8 cellular contexts compared by ENCODE assay signal in genomic region chr1:101288491-101288944, GRCh38. TPM values are rescaled to one million over a fixed set of nuclear protein-coding genes. Genes with fewer than 3 reads are reported as not detected.
DNase-seq lines count a peak whose midpoint lies in the region; ATAC-seq and TF ChIP-seq lines count a peak whose summit lies in the region.

No MANE protein-coding gene starts in this region.

- ATAC-seq in HG02840 (IDR thresholded peaks at IDR 0.05; ENCODE audit: low FRiP score, unreplicated experiment), result peak; percentile 50

- H3K27me3 ChIP-seq in kidney epithelial cell (ENCODE audit: control insufficient read depth, insufficient read depth, low read length), result no peaks in the 10 kb centered on the region

- no peaks in the 10 kb centered on the region for H3K36me3 ChIP-seq in kidney epithelial cell (ENCODE audit: control insufficient read depth, insufficient read depth, low read length)

- H3K27ac ChIP-seq in VCaP (no peak overlapping the region), caudate nucleus (ENCODE audit: low read depth, low read length) (no peak overlapping the region)

- TF ChIP-seq CTCF in VCaP (conservative IDR thresholded peaks at IDR 0.05) (peak; percentile 90), kidney epithelial cell (IDR thresholded peaks at IDR 0.05; ENCODE audit: insufficient read depth, low read length, poor library complexity, severe bottlenecking) (peak; percentile 79)

- no peak overlapping the region for H3K4me3 ChIP-seq in kidney epithelial cell (ENCODE audit: low read depth, low read length)

- DNase-seq in NCI-H524 (lab: John Stamatoyannopoulos, UW) (peak; percentile 11 to 63), NCI-H524 treated with DMSO at 0.1 percent for 48 hours (lab: John Stamatoyannopoulos, UW) (no peak), NCI-H2081 (lab: John Stamatoyannopoulos, UW) (peak; percentile 32 to 68), caudate nucleus (lab: John Stamatoyannopoulos, UW) (peak in 38 of 61 donors; percentile 0 to 84 (median 18)), kidney epithelial cell (ENCODE audit: low read depth) (no peak)
- peak; percentile 36 to 71 for DNase-seq in stimulated activated CD4-positive, alpha-beta T cell treated with anti-CD3 and anti-CD28 coated beads, Interleukin-4, amount 100 ng/mL, for 4 hours

RNA-seq across cellular contexts. Expression of gene S1PR1, which starts 51.7 kb away (rescaled TPM):
- 0.48 and 2.7 TPM in 2 replicates for total RNA-seq in kidney epithelial cell

Comparison
In these comparisons a context has a peak if more than half of its experiments do, and no peak if none do; other contexts are left out.
1. DNase-seq: peak in NCI-H524 (2 of 2), NCI-H2081 (2 of 2), caudate nucleus (38 of 61) and stimulated activated CD4-positive, alpha-beta T cell treated with anti-CD3 and anti-CD28 coated beads, Interleukin-4, amount 100 ng/mL, for 4 hours (2 of 2); none in NCI-H524 treated with DMSO at 0.1 percent for 48 hours (single experiment) and kidney epithelial cell (single experiment).